ENCODE assay signal across 8 cellular contexts in the genomic region with DNA sequence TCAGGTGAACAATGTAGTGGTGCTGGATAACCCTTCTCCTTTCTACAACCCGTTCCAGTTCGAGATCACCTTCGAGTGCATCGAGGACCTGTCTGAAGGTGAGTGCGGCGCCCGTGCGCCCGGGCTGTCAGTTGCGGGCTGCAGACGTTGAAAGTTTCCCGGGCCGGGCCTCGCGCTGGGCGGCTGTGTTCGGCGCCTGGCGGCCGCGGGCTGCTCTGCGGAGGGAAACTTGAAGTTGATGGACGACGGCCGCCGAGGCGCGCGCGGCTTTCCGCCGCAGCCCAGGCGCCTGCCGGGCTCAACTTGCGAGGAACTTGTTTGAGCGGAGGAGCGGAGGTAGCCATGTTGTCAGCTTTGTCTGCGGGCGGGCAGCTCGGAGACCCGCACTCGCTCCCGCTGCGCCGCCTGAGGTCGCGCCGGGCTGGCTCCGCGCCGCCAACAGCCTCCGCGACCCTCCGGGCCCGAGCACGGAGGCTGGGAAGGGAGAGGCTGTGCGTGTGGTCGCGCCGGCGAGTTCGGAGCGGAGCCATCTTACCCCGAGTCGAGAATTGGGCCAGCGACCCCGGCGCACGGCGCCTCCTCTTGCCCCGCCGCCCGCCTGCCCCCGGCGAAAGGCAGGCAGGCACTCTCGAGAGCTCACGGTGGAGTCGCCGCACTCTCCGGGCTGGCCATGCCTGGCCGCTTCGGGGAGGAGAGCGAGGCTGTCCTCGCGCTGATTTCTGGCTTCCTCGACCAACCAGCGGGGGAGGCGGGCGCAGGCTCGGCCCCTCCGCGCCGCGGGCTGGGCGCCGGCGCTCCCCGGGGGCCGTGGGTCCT.
DNase-seq lines count a peak whose midpoint lies in the region; ATAC-seq and TF ChIP-seq lines count a peak whose summit lies in the region.

No MANE protein-coding gene starts in this region.

- H3K4me3 ChIP-seq in NB4 (ENCODE audit: low read depth, low read length), result peak overlapping the region; percentile 95

- peak; percentile 37 for ATAC-seq in HG02588 (IDR thresholded peaks at IDR 0.05; ENCODE audit: unreplicated experiment)

- TF ChIP-seq CTCF in NB4 (IDR thresholded peaks at IDR 0.05; ENCODE audit: low read depth, low read length), result no peak

- peak; percentile 63 for TF ChIP-seq POLR2A in GM15510 (IDR thresholded peaks at IDR 0.05; ENCODE audit: borderline replicate concordance, extremely low read depth, insufficient read length)
- peak; percentile 39 for TF ChIP-seq POLR2A in NB4 (IDR thresholded peaks at IDR 0.05; ENCODE audit: extremely low read depth, insufficient read length)

- DNase-seq in NB4 (ENCODE audit: low read depth) (peak; percentile 80), left kidney (ENCODE audit: low read depth, low spot score) (peak; percentile 92), NCI-H128 (lab: John Stamatoyannopoulos, UW; ENCODE audit: unreplicated experiment) (no peak)
- DNase-seq in activated CD4-positive, alpha-beta T cell treated with anti-CD3 and anti-CD28 coated beads for 24 hours (ENCODE audit: low read depth in 2 of 2), result peak; percentile 14 to 37
- DNase-seq in stimulated activated CD4-positive, alpha-beta T cell treated with anti-CD3 and anti-CD28 coated beads, Interleukin-2, amount 100 ng/mL, for 4 hours (ENCODE audit: low read depth), result peak; percentile 27

- peak overlapping the region; percentile 84 for H3K27ac ChIP-seq in cingulate gyrus (ENCODE audit: low read depth, low read length)
